In the genomic region with DNA sequence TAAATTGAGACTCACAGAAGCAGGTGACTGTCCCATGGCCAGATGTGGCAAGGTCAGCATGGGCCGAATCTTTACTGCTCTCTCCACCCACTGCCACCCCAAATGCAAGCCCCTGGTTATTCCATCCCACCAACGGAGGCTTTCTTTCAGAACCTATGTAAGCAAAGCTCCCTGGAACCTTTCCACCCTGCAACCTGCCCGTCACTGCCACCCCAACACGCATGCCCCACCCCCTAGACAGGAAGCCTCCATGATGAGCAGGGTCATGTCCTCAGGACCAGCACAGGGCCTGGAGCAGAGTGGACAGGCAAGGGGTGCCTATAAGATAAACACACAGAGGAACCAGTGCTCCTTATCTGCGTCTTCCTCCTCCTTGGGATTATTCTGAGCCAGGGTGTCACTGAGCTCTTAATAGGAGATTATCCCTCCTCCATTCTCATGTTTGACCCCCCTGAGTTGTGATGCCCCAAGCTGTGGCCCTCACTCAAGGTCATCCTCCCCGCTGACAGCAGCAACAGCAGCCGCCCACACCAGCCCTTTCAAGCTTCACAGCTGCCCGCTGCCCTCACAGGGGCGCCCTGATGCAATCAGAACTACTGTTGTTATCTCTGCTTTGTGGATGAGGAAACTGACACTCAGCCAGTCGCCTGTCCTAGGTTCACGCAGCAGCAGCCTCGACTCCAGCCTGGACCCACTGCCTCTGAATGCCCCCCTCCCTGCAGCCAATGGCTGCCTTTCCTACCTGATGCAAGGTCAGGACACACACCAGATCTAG, we compare ENCODE assay signal across 18 cellular contexts.
"Had no signal": no experiment of that assay in that cellular context is flagged by ENCODE, and none has a peak within 500 bp of the region (broad histone marks: within the 10 kb centered on the region; RNA-seq: fewer than 3 reads in every experiment).

No MANE protein-coding gene starts in this region.

- H3K27ac Mint-ChIP-seq: activated B cell treated with CpG ODN at 0.5 μM for 24 hours; activated CD4-positive, alpha-beta T cell treated with anti-CD3 and anti-CD28 coated beads for 36 hours; activated naive CD4-positive, alpha-beta T cell treated with anti-CD3 and anti-CD28 coated beads, Interleukin-2, amount 50 U/mL, for 24 hours; activated T-cell treated with anti-CD3 and anti-CD28 coated beads, Interleukin-2, amount 50 U/mL, for 72 hours; brain; immature natural killer cell; natural killer cell treated with Interleukin-12 subunit alpha and Interleukin-12 subunit beta and Interleukin-15 and Interleukin-18, amount 100 ng/mL, for 72 hours had no signal

- DNase-seq: activated B cell treated with CpG ODN at 0.5 μM for 24 hours; activated CD4-positive, alpha-beta T cell treated with anti-CD3 and anti-CD28 coated beads for 36 hours; activated CD4-positive, alpha-beta T cell treated with anti-CD3 and anti-CD28 coated beads, Interleukin-2, amount 50 U/mL, for 4 hours; activated gamma-delta T cell; activated T-cell treated with anti-CD3 and anti-CD28 coated beads, Interleukin-2, amount 50 U/mL, for 72 hours; caudate nucleus; effector memory CD8-positive, alpha-beta T cell; foreskin melanocyte; immature natural killer cell; left ventricle myocardium superior; pancreas; psoas muscle; spleen; stimulated activated CD4-positive, alpha-beta T cell treated with anti-CD3 and anti-CD28 coated beads, Interleukin-4, amount 100 ng/mL, for 24 hours; stimulated activated naive CD4-positive, alpha-beta T cell treated with Interleukin-2 at 50 U/mL for 16 hours had no signal

- H3K4me3 Mint-ChIP-seq: activated B cell treated with CpG ODN at 0.5 μM for 24 hours; activated CD4-positive, alpha-beta T cell treated with anti-CD3 and anti-CD28 coated beads for 36 hours; activated naive CD4-positive, alpha-beta T cell treated with anti-CD3 and anti-CD28 coated beads, Interleukin-2, amount 50 U/mL, for 24 hours; activated T-cell treated with anti-CD3 and anti-CD28 coated beads, Interleukin-2, amount 50 U/mL, for 72 hours; brain; effector memory CD8-positive, alpha-beta T cell; immature natural killer cell; natural killer cell treated with Interleukin-12 subunit alpha and Interleukin-12 subunit beta and Interleukin-15 and Interleukin-18, amount 100 ng/mL, for 72 hours had no signal

- H3K36me3 Mint-ChIP-seq: activated naive CD4-positive, alpha-beta T cell treated with anti-CD3 and anti-CD28 coated beads, Interleukin-2, amount 50 U/mL, for 24 hours; brain; immature natural killer cell; natural killer cell treated with Interleukin-12 subunit alpha and Interleukin-12 subunit beta and Interleukin-15 and Interleukin-18, amount 100 ng/mL, for 72 hours had no signal

- H3K4me1 Mint-ChIP-seq: activated B cell treated with CpG ODN at 0.5 μM for 24 hours; activated CD4-positive, alpha-beta T cell treated with anti-CD3 and anti-CD28 coated beads for 36 hours; activated naive CD4-positive, alpha-beta T cell treated with anti-CD3 and anti-CD28 coated beads, Interleukin-2, amount 50 U/mL, for 24 hours; brain; immature natural killer cell had no signal

- H3K9me3 Mint-ChIP-seq: activated B cell treated with CpG ODN at 0.5 μM for 24 hours; activated naive CD4-positive, alpha-beta T cell treated with anti-CD3 and anti-CD28 coated beads, Interleukin-2, amount 50 U/mL, for 24 hours; activated T-cell treated with anti-CD3 and anti-CD28 coated beads, Interleukin-2, amount 50 U/mL, for 72 hours; effector memory CD8-positive, alpha-beta T cell; natural killer cell treated with Interleukin-12 subunit alpha and Interleukin-12 subunit beta and Interleukin-15 and Interleukin-18, amount 100 ng/mL, for 72 hours had no signal
